Comparison of ENCODE assay signal across 29 cellular contexts in genomic region chr16:4062212-4062802, GRCh38.
"Had no signal": no experiment of that assay in that cellular context is flagged by ENCODE, and none has a peak within 500 bp of the region (broad histone marks: within the 10 kb centered on the region; RNA-seq: fewer than 3 reads in every experiment).

No MANE protein-coding gene starts in this region.

- H3K4me3 Mint-ChIP-seq: naive B cell; naive thymus-derived CD8-positive, alpha-beta T cell; nephron progenitor cell; neural progenitor cell; stimulated activated effector memory CD8-positive, alpha-beta T cell treated with anti-CD3 and anti-CD28 coated beads, Interleukin-12 subunit alpha, Interleukin-12 subunit beta, amount 100 ng/mL, for 72 hours; stimulated activated naive B cell treated with anti-CD40 and anti-IgM and Interleukin-4, amounts not matched to agents 10 μg/mL and 1 μg/mL and 100 μg/mL, for 72 hours; stimulated activated naive CD8-positive, alpha-beta T cell treated with anti-CD3 and anti-CD28 coated beads, Interleukin-15, Interleukin-2, amounts not matched to agents 100 ng/mL and 50 ng/mL, for 24 hours had no signal

- H3K27ac ChIP-seq: neural progenitor cell, ovary, parathyroid adenoma, psoas muscle, right lobe of liver, sigmoid colon, stomach, thoracic aorta, tibial nerve, upper lobe of right lung, uterus had no signal

- H3K36me3 ChIP-seq: neural progenitor cell, ovary, right lobe of liver, sigmoid colon, stomach, thoracic aorta, thyroid gland, tibial nerve, upper lobe of right lung, uterus had no signal

- H3K4me1 ChIP-seq: neural progenitor cell, parathyroid adenoma, sigmoid colon, uterus had no signal

- DNase-seq: naive B cell; naive thymus-derived CD8-positive, alpha-beta T cell; nephron progenitor cell; occipital lobe; ovary; posterior cingulate gyrus; psoas muscle; right cardiac atrium; right lobe of liver; sigmoid colon; small intestine; stimulated activated CD4-positive, alpha-beta T cell treated with anti-CD3 and anti-CD28 coated beads, Interleukin-15, amount 100 ng/mL, for 24 hours; stimulated activated CD4-positive, alpha-beta T cell treated with anti-CD3 and anti-CD28 coated beads, Interleukin-2, amount 100 ng/mL, for 24 hours; stimulated activated CD4-positive, alpha-beta T cell treated with anti-CD3 and anti-CD28 coated beads, Interleukin-2, amount 100 ng/mL, for 48 hours; stimulated activated CD4-positive, alpha-beta T cell treated with anti-CD3 and anti-CD28 coated beads, Interleukin-4, amount 100 ng/mL, for 24 hours; stimulated activated naive B cell treated with anti-CD40 and anti-IgM and Interleukin-4, amounts not matched to agents 10 μg/mL and 1 μg/mL and 100 μg/mL, for 72 hours; stimulated activated naive CD4-positive, alpha-beta T cell treated with Interleukin-2 at 50 U/mL for 16 hours; stomach; thyroid gland; trophoblast cell; upper lobe of right lung; uterus had no signal

- ATAC-seq: naive thymus-derived CD8-positive, alpha-beta T cell; psoas muscle; right cardiac atrium; right lobe of liver; stimulated activated effector memory CD8-positive, alpha-beta T cell treated with anti-CD3 and anti-CD28 coated beads, Interleukin-12 subunit alpha, Interleukin-12 subunit beta, amount 100 ng/mL, for 72 hours; stimulated activated naive B cell treated with anti-CD40 and anti-IgM and Interleukin-4, amounts not matched to agents 10 μg/mL and 1 μg/mL and 100 μg/mL, for 72 hours; upper lobe of right lung had no signal

- H3K9me3 ChIP-seq: ovary, right lobe of liver, thyroid gland, upper lobe of right lung had no signal

- H3K27me3 ChIP-seq: neural progenitor cell, ovary, right lobe of liver, sigmoid colon, stomach, thyroid gland, tibial nerve, upper lobe of right lung, uterus had no signal

- H3K4me2 ChIP-seq: neural progenitor cell had no signal

- H3K4me3 ChIP-seq: neural progenitor cell, ovary, psoas muscle, right lobe of liver, sigmoid colon, stomach, thoracic aorta, thyroid gland, tibial nerve, upper lobe of right lung, uterus had no signal

- H3K27ac Mint-ChIP-seq: naive B cell; nephron progenitor cell; neural progenitor cell; progenitor cell of endocrine pancreas; stimulated activated effector memory CD8-positive, alpha-beta T cell treated with anti-CD3 and anti-CD28 coated beads, Interleukin-12 subunit alpha, Interleukin-12 subunit beta, amount 100 ng/mL, for 72 hours; stimulated activated naive B cell treated with anti-CD40 and anti-IgM and Interleukin-4, amounts not matched to agents 10 μg/mL and 1 μg/mL and 100 μg/mL, for 72 hours; stimulated activated naive CD8-positive, alpha-beta T cell treated with anti-CD3 and anti-CD28 coated beads, Interleukin-15, Interleukin-2, amounts not matched to agents 100 ng/mL and 50 ng/mL, for 24 hours had no signal

- H3K27me3 Mint-ChIP-seq: naive B cell; naive thymus-derived CD8-positive, alpha-beta T cell; progenitor cell of endocrine pancreas; stimulated activated naive B cell treated with anti-CD40 and anti-IgM and Interleukin-4, amounts not matched to agents 10 μg/mL and 1 μg/mL and 100 μg/mL, for 72 hours; stimulated activated naive CD8-positive, alpha-beta T cell treated with anti-CD3 and anti-CD28 coated beads, Interleukin-15, Interleukin-2, amounts not matched to agents 100 ng/mL and 50 ng/mL, for 24 hours had no signal

- H3K9ac ChIP-seq: neural progenitor cell, parathyroid adenoma had no signal

- H3K36me3 Mint-ChIP-seq: neural progenitor cell; stimulated activated effector memory CD8-positive, alpha-beta T cell treated with anti-CD3 and anti-CD28 coated beads, Interleukin-12 subunit alpha, Interleukin-12 subunit beta, amount 100 ng/mL, for 72 hours had no signal
